Comparison of ENCODE assay signal across 10 cellular contexts in the genomic region with DNA sequence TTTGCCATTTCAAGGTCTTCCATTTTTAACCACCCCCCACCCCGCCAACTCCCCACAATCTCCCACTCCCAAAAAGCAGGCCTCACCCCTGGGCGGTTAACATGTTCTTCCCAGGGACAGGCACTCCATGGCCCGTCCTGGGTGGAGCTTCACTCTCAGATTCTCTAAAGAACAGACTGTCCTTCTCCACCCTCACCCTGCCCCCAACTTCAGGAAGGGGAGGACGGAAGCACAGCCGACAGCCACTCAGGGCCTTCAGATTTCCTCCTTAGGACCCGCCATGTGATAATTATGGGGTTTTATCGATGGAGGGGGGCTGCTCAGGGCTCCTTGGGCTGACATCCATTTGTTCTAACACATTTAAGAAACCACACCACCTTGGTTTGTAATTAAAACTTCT.
A peak's percentile ranks its signal among the peaks of the same experiment; 100 is the strongest.
DNase-seq lines count a peak whose midpoint lies in the region; ATAC-seq and TF ChIP-seq lines count a peak whose summit lies in the region.
"Had no signal": no experiment of that assay in that cellular context is flagged by ENCODE, and none has a peak within 500 bp of the region (broad histone marks: within the 10 kb centered on the region; RNA-seq: fewer than 3 reads in every experiment).

No MANE protein-coding gene starts in this region.

- H3K9me3 ChIP-seq in tibial nerve: no peaks in the 10 kb centered on the region

- H3K4me3 ChIP-seq in astrocyte of the spinal cord (ENCODE audit: low read depth, low read length): no peak overlapping the region
- H3K4me3 ChIP-seq in tibial nerve: peak overlapping the region in 1 of 4 donors; percentile 18

- H3K27me3 ChIP-seq in tibial nerve: no peaks in the 10 kb centered on the region

- 42 to 47% methylated on average over 7 of the region's 7 CpGs for WGBS in tibial nerve, 2 donors

- H3K27ac ChIP-seq in tibial nerve: peak overlapping the region; percentile 57 to 89 (median 64)

- H3K36me3 ChIP-seq in tibial nerve: no peaks in the 10 kb centered on the region

- TF ChIP-seq POLR2A in tibial nerve (IDR thresholded peaks at IDR 0.05): no peak

- TF ChIP-seq CTCF in astrocyte of the spinal cord (IDR thresholded peaks at IDR 0.05; ENCODE audit: low read depth, low read length): no peak
- TF ChIP-seq CTCF in nephron progenitor cell (IDR thresholded peaks at IDR 0.05): no peak
- no peak for TF ChIP-seq CTCF in tibial nerve (IDR thresholded peaks at IDR 0.05)
- TF ChIP-seq CTCF in GM20000 (IDR thresholded peaks at IDR 0.05; ENCODE audit: extremely low read depth, missing control alignments): no peak

- peak; percentile 62 to 71 for TF ChIP-seq EP300 in tibial nerve (IDR thresholded peaks at IDR 0.05)

- DNase-seq in astrocyte of the spinal cord (ENCODE audit: low read depth, low spot score) (peak; percentile 29), Right ventricle myocardium superior (peak; percentile 83), nephron progenitor cell (no peak), tibial nerve (ENCODE audit: low spot score in 2 of 2) (peak; percentile 68 to 79), NCI-H1930 (lab: John Stamatoyannopoulos, UW) (no peak), NCI-H526 (lab: John Stamatoyannopoulos, UW) (no peak), GM20000 (ENCODE audit: low spot score) (no peak)
- DNase-seq in activated CD4-positive, alpha-beta T cell treated with anti-CD3 and anti-CD28 coated beads, Interleukin-2, amount 50 U/mL, for 48 hours: no peak
- DNase-seq: NCI-H187 had no signal

- intact Hi-C loops in Right ventricle myocardium superior (cut with DNase I): no loop called here

- in situ Hi-C loops in astrocyte of the spinal cord (cut with HindIII; ENCODE audit: low sequenced_read_pairs): no loop called here

- H3K4me1 ChIP-seq in tibial nerve: peaks cover 9 to 80% (median 46%) of the 10 kb centered on the region in 4 donors

- peaks cover 89% of the 10 kb centered on the region for H3K4me1 Mint-ChIP-seq in nephron progenitor cell

- no peaks in the 10 kb centered on the region for H3K36me3 Mint-ChIP-seq in nephron progenitor cell (ENCODE audit: low read depth)
- H3K36me3 Mint-ChIP-seq: activated naive CD8-positive, alpha-beta T cell had no signal

- H3K27me3 Mint-ChIP-seq in nephron progenitor cell (ENCODE audit: low read depth, poor library complexity): no peaks in the 10 kb centered on the region
- H3K27me3 Mint-ChIP-seq: activated naive CD8-positive, alpha-beta T cell had no signal

- H3K9me3 Mint-ChIP-seq in nephron progenitor cell: no peaks in the 10 kb centered on the region

- ATAC-seq in Right ventricle myocardium superior (ENCODE audit: poor library complexity): peak; percentile 69

- H3K4me3 Mint-ChIP-seq in nephron progenitor cell: no peak overlapping the region
- H3K4me3 Mint-ChIP-seq: activated naive CD8-positive, alpha-beta T cell had no signal

- peak overlapping the region; percentile 48 for H3K27ac Mint-ChIP-seq in nephron progenitor cell
- H3K27ac Mint-ChIP-seq: activated naive CD8-positive, alpha-beta T cell had no signal

Comparison
In these comparisons a context has a peak if more than half of its experiments do, and no peak if none do; other contexts are left out.
1. DNase-seq: peak in astrocyte of the spinal cord (single experiment), Right ventricle myocardium superior (single experiment) and tibial nerve (2 of 2); none in nephron progenitor cell (single experiment), activated CD4-positive, alpha-beta T cell treated with anti-CD3 and anti-CD28 coated beads, Interleukin-2, amount 50 U/mL, for 48 hours (0 of 2), NCI-H1930 (0 of 2), NCI-H526 (0 of 2) and GM20000 (single experiment).